ENCODE assay signal across 26 cellular contexts in genomic region chr6:33549196-33549595, GRCh38. TPM values are rescaled to one million over a fixed set of nuclear protein-coding genes. Genes with fewer than 3 reads are reported as not detected.
DNase-seq lines count a peak whose midpoint lies in the region; ATAC-seq and TF ChIP-seq lines count a peak whose summit lies in the region.
"Had no signal": no experiment of that assay in that cellular context is flagged by ENCODE, and none has a peak within 500 bp of the region (broad histone marks: within the 10 kb centered on the region; RNA-seq: fewer than 3 reads in every experiment).

No MANE protein-coding gene starts in this region.

- peaks cover 22% of the 10 kb centered on the region for H3K4me1 Mint-ChIP-seq in T-helper 2 cell treated with Interferon-gamma antibody and Interleukin-4, amounts not matched to agents 5 μg/mL and 100 μg/mL, for 36 hours (ENCODE audit: low read depth)
- H3K4me1 Mint-ChIP-seq in CD4-positive, CD25-positive, alpha-beta regulatory T cell: peaks cover 6 to 24% (median 15%) of the 10 kb centered on the region in 4 donors
- H3K4me1 Mint-ChIP-seq: neural crest cell had no signal

- no peaks in the 10 kb centered on the region for H3K36me3 ChIP-seq in CD4-positive, CD25-positive, alpha-beta regulatory T cell (ENCODE audit: control insufficient read depth, insufficient read depth, low read length)
- H3K36me3 ChIP-seq in RWPE2 (ENCODE audit: low read depth) (no peaks in the 10 kb centered on the region), transverse colon (no peaks in the 10 kb centered on the region)
- H3K36me3 ChIP-seq: right atrium auricular region had no signal

- H3K9me3 Mint-ChIP-seq in T-helper 2 cell treated with Interferon-gamma antibody and Interleukin-4, amounts not matched to agents 5 μg/mL and 100 μg/mL, for 36 hours: no peaks in the 10 kb centered on the region
- H3K9me3 Mint-ChIP-seq in CD4-positive, CD25-positive, alpha-beta regulatory T cell: no peaks in the 10 kb centered on the region
- H3K9me3 Mint-ChIP-seq: activated CD4-positive, alpha-beta T cell treated with anti-CD3 and anti-CD28 coated beads, Interleukin-2, amount 10 ng/mL, durations not matched to agents 24 days and 14 days; activated naive CD4-positive, alpha-beta T cell treated with anti-CD3 and anti-CD28 coated beads, Interleukin-2, amount 50 U/mL, for 24 hours; GM23338; immature natural killer cell; neural crest cell; stimulated activated naive B cell treated with anti-CD40 and anti-IgM and Interleukin-4, amounts not matched to agents 10 μg/mL and 1 μg/mL and 100 μg/mL, for 72 hours had no signal

- in situ Hi-C loops in transverse colon (cut with MboI; ENCODE audit: low pct_ligation_motif_present in 1 of 4, low pct_unique_long_range_greater_than_20kb in 1 of 4, low sequenced_read_pairs in 3 of 4): no loop called here

- no peaks in the 10 kb centered on the region for H3K27me3 Mint-ChIP-seq in T-helper 2 cell treated with Interferon-gamma antibody and Interleukin-4, amounts not matched to agents 5 μg/mL and 100 μg/mL, for 36 hours (ENCODE audit: low read depth)
- H3K27me3 Mint-ChIP-seq in CD4-positive, CD25-positive, alpha-beta regulatory T cell: no peaks in the 10 kb centered on the region
- H3K27me3 Mint-ChIP-seq: activated CD4-positive, alpha-beta T cell treated with anti-CD3 and anti-CD28 coated beads, Interleukin-2, amount 10 ng/mL, durations not matched to agents 24 days and 14 days; activated naive CD4-positive, alpha-beta T cell treated with anti-CD3 and anti-CD28 coated beads, Interleukin-2, amount 50 U/mL, for 24 hours; stimulated activated naive B cell treated with anti-CD40 and anti-IgM and Interleukin-4, amounts not matched to agents 10 μg/mL and 1 μg/mL and 100 μg/mL, for 72 hours had no signal

- H3K36me3 Mint-ChIP-seq in T-helper 2 cell treated with Interferon-gamma antibody and Interleukin-4, amounts not matched to agents 5 μg/mL and 100 μg/mL, for 36 hours (ENCODE audit: low read depth): peaks cover 2% of the 10 kb centered on the region
- H3K36me3 Mint-ChIP-seq in CD4-positive, CD25-positive, alpha-beta regulatory T cell: no peaks in the 10 kb centered on the region
- H3K36me3 Mint-ChIP-seq: activated naive CD4-positive, alpha-beta T cell treated with anti-CD3 and anti-CD28 coated beads, Interleukin-2, amount 50 U/mL, for 24 hours; immature natural killer cell; stimulated activated naive B cell treated with anti-CD40 and anti-IgM and Interleukin-4, amounts not matched to agents 10 μg/mL and 1 μg/mL and 100 μg/mL, for 72 hours had no signal

- no peak overlapping the region for H3K4me3 ChIP-seq in CD4-positive, CD25-positive, alpha-beta regulatory T cell (ENCODE audit: low read depth, low read length)
- H3K4me3 ChIP-seq in RWPE2 (ENCODE audit: severe bottlenecking) (no peak overlapping the region), epithelial cell of esophagus (ENCODE audit: low read length) (no peak overlapping the region), transverse colon (no peak overlapping the region)
- H3K4me3 ChIP-seq: GM23338, right atrium auricular region had no signal

- no peak for TF ChIP-seq CTCF in RWPE2 (IDR thresholded peaks at IDR 0.05; ENCODE audit: poor library complexity, severe bottlenecking)
- TF ChIP-seq CTCF in epithelial cell of esophagus (IDR thresholded peaks at IDR 0.05; ENCODE audit: insufficient read depth, low read depth, low read length, missing control alignments): no peak
- no peak for TF ChIP-seq CTCF in transverse colon (IDR thresholded peaks at IDR 0.05)

- WGBS in transverse colon (ENCODE audit: low coverage in 1 of 2), 2 donors: 91 to 100% methylated on average over 2 to 8 of the region's 8 CpGs

- no peak for TF ChIP-seq POLR2A in transverse colon (IDR thresholded peaks at IDR 0.05)

- H3K9me3 ChIP-seq in CD4-positive, CD25-positive, alpha-beta regulatory T cell (ENCODE audit: control insufficient read depth in 2 of 2, low read length in 2 of 2): no peaks in the 10 kb centered on the region
- H3K9me3 ChIP-seq in RWPE2 (ENCODE audit: severe bottlenecking): no peaks in the 10 kb centered on the region
- no peaks in the 10 kb centered on the region for H3K9me3 ChIP-seq in transverse colon
- H3K9me3 ChIP-seq: right atrium auricular region had no signal

- no peak for ATAC-seq in CD4-positive, CD25-positive, alpha-beta regulatory T cell (ENCODE audit: low read depth in 2 of 2)
- peak; percentile 66 for ATAC-seq in RWPE2 (ENCODE audit: low read depth)
- ATAC-seq: GM23338; left colon; Right ventricle myocardium inferior; SK-N-SH treated with all-trans-retinoic acid at 6 μM for 48 hours; stimulated activated naive B cell treated with anti-CD40 and anti-IgM and Interleukin-4, amounts not matched to agents 10 μg/mL and 1 μg/mL and 100 μg/mL, for 72 hours had no signal

- peak overlapping the region; percentile 63 for H3K27ac Mint-ChIP-seq in T-helper 2 cell treated with Interferon-gamma antibody and Interleukin-4, amounts not matched to agents 5 μg/mL and 100 μg/mL, for 36 hours
- peak overlapping the region; percentile 52 to 91 (median 56) for H3K27ac Mint-ChIP-seq in CD4-positive, CD25-positive, alpha-beta regulatory T cell
- H3K27ac Mint-ChIP-seq: GM23338; stimulated activated naive B cell treated with anti-CD40 and anti-IgM and Interleukin-4, amounts not matched to agents 10 μg/mL and 1 μg/mL and 100 μg/mL, for 72 hours had no signal

- intact Hi-C loops in transverse colon (cut with DNase I; ENCODE audit: low total_unique reads): no loop called here

- no peak overlapping the region for H3K27ac ChIP-seq in CD4-positive, CD25-positive, alpha-beta regulatory T cell (ENCODE audit: insufficient read depth, low read length, poor library complexity, severe bottlenecking)
- no peak overlapping the region for H3K27ac ChIP-seq in RWPE2 (ENCODE audit: poor library complexity, severe bottlenecking)
- no peak overlapping the region for H3K27ac ChIP-seq in transverse colon
- H3K27ac ChIP-seq: C4-2B, parathyroid adenoma, right atrium auricular region had no signal

- no peaks in the 10 kb centered on the region for H3K27me3 ChIP-seq in CD4-positive, CD25-positive, alpha-beta regulatory T cell (ENCODE audit: control insufficient read depth, insufficient read depth, low read length)
- no peaks in the 10 kb centered on the region for H3K27me3 ChIP-seq in RWPE2 (ENCODE audit: insufficient read depth, poor library complexity, severe bottlenecking)
- H3K27me3 ChIP-seq in transverse colon: no peaks in the 10 kb centered on the region
- H3K27me3 ChIP-seq: right atrium auricular region had no signal

- H3K4me3 Mint-ChIP-seq in T-helper 2 cell treated with Interferon-gamma antibody and Interleukin-4, amounts not matched to agents 5 μg/mL and 100 μg/mL, for 36 hours: peak overlapping the region; percentile 18
- no peak overlapping the region for H3K4me3 Mint-ChIP-seq in CD4-positive, CD25-positive, alpha-beta regulatory T cell
- H3K4me3 Mint-ChIP-seq: activated CD4-positive, alpha-beta T cell treated with anti-CD3 and anti-CD28 coated beads, Interleukin-2, amount 10 ng/mL, durations not matched to agents 24 days and 14 days; activated naive CD4-positive, alpha-beta T cell treated with anti-CD3 and anti-CD28 coated beads, Interleukin-2, amount 50 U/mL, for 24 hours; GM23338; neural crest cell; stimulated activated naive B cell treated with anti-CD40 and anti-IgM and Interleukin-4, amounts not matched to agents 10 μg/mL and 1 μg/mL and 100 μg/mL, for 72 hours had no signal

- H3K4me1 ChIP-seq in CD4-positive, CD25-positive, alpha-beta regulatory T cell (ENCODE audit: control insufficient read depth, insufficient read depth, low read length, poor library complexity, severe bottlenecking): peaks cover 16% of the 10 kb centered on the region
- H3K4me1 ChIP-seq in RWPE2 (ENCODE audit: insufficient read depth, poor library complexity, severe bottlenecking) (peaks cover 12% of the 10 kb centered on the region), transverse colon (no peaks in the 10 kb centered on the region)
- H3K4me1 ChIP-seq: parathyroid adenoma, right atrium auricular region had no signal

- no peak for DNase-seq in T-helper 2 cell treated with Interferon-gamma antibody and Interleukin-4, amounts not matched to agents 5 μg/mL and 100 μg/mL, for 36 hours (ENCODE audit: low spot score)
- no peak for DNase-seq in T-helper 2 cell
- DNase-seq in CD4-positive, CD25-positive, alpha-beta regulatory T cell: no peak
- DNase-seq in RWPE2 (ENCODE audit: low spot score): no peak
- DNase-seq in epithelial cell of esophagus (ENCODE audit: low read depth): peak; percentile 85
- DNase-seq in transverse colon: no peak
- no peak for DNase-seq in DMS114 treated with DMSO at 0.1 percent for 48 hours (lab: John Stamatoyannopoulos, UW; ENCODE audit: unreplicated experiment)
- DNase-seq in NCI-H526 (lab: John Stamatoyannopoulos, UW): no peak
- DNase-seq: activated CD4-positive, alpha-beta T cell treated with anti-CD3 and anti-CD28 coated beads, Interleukin-2, amount 10 ng/mL, durations not matched to agents 24 days and 14 days; aorta; DND-41; immature natural killer cell; IMR-90; left colon; NCI-H1694; NCI-H510A; small intestine; stimulated activated naive B cell treated with anti-CD40 and anti-IgM and Interleukin-4, amounts not matched to agents 10 μg/mL and 1 μg/mL and 100 μg/mL, for 72 hours had no signal

- no peak for TF ChIP-seq EP300 in transverse colon (IDR thresholded peaks at IDR 0.05; ENCODE audit: low read depth)

RNA-seq across cellular contexts. Expression of gene BAK1, which starts 30.9 kb away (rescaled TPM):
- 41.7 TPM for total RNA-seq in CD4-positive, CD25-positive, alpha-beta regulatory T cell
- polyA plus RNA-seq in CD4-positive, CD25-positive, alpha-beta regulatory T cell: 10 to 100 TPM; 38.1 to 66.3 (median 54.4) TPM
- total RNA-seq in transverse colon: 100 to 1,000 TPM in 1 of 4 donors, 10 to 100 TPM in 3; 52.2 to 134 (median 59.5) TPM
